1 cellular context compared by ENCODE assay signal in the genomic region with DNA sequence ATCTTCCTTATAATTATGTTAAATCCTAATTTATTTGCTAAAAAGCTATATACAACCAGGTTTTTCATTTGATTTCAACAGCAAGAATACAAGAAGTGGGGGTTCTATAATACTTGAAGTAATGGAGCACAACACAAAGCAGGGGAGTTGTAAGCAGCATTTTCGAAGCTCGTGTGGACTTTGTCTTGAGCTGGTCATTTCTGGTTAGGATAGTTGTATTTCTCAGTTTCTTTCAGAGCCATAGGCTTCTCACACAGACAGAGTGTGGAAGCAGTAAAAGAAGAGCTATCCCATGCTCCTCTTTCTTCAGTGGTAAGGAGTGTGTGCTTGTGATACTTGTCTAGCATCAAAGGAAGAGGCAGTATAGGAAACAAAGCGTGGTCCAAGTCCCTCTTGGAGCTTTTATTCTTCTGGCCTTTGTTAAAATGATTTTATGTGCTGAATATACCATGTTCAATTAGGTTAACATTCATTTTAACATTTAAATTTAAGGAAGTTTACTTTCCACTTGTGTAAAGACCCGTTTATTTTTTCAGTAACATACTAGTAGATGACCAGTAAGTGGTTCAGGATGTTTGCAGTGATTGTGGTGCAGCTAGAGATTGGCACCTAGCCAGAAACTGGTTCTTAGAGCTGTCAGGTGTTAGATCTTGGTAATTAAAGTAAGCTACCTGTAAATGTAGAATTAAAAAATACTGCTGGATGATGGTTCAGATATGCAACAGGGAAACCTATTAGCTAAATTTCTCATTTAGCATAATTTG.
TF ChIP-seq lines count a peak whose summit lies in the region.

No MANE protein-coding gene starts in this region.

TF ChIP-seq in WTC11, 78 proteins besides CTCF, POLR2A, EP300 and RAD21 (continued from another document):
- TF ChIP-seq, protein P1, sequence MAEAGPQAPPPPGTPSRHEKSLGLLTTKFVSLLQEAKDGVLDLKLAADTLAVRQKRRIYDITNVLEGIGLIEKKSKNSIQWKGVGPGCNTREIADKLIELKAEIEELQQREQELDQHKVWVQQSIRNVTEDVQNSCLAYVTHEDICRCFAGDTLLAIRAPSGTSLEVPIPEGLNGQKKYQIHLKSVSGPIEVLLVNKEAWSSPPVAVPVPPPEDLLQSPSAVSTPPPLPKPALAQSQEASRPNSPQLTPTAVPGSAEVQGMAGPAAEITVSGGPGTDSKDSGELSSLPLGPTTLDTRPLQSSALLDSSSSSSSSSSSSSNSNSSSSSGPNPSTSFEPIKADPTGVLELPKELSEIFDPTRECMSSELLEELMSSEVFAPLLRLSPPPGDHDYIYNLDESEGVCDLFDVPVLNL (CRISPR knock-in tag; IDR thresholded peaks at IDR 0.05; ENCODE audit: borderline replicate concordance, low read depth) = no peak
- TF ChIP-seq CBFB (CRISPR knock-in tag; IDR thresholded peaks at IDR 0.05; ENCODE audit: low read depth) (no peak), TEAD4 (CRISPR knock-in tag; IDR thresholded peaks at IDR 0.05) (no peak), ZNF671 (CRISPR knock-in tag; IDR thresholded peaks at IDR 0.05) (no peak)
